In genomic region chr5:124746252-124746915, GRCh38 we compare ENCODE assay signal across 8 cellular contexts. TPM values are rescaled to one million over a fixed set of nuclear protein-coding genes. Genes with fewer than 3 reads are reported as not detected.
A peak's percentile ranks its signal among the peaks of the same experiment; 100 is the strongest.
DNase-seq lines count a peak whose midpoint lies in the region; ATAC-seq, FAIRE-seq and TF ChIP-seq lines count a peak whose summit lies in the region.

Gene ZNF608, minus strand, starts transcription at chr5:124746639. Its CDS starts 1,650 bp downstream, at chr5:124744989.

- peak within 1 kb of the TSS; percentile 97 for H3K27ac ChIP-seq in 22Rv1

- FAIRE-seq in RCC 7860 (lab: Jason Lieb, UNC): peak; percentile 87

- no peak for ATAC-seq in GM18505 (IDR thresholded peaks at IDR 0.05; ENCODE audit: unreplicated experiment)
- no peak for ATAC-seq in HG03457 (IDR thresholded peaks at IDR 0.05; ENCODE audit: unreplicated experiment)

- H3K4me1 Mint-ChIP-seq in mesothelial cell of epicardium: peaks cover 10% of the 10 kb centered on the region
- H3K4me1 Mint-ChIP-seq in activated naive CD4-positive, alpha-beta T cell treated with anti-CD3 and anti-CD28 coated beads, Interleukin-2, amount 10 ng/mL, durations not matched to agents 7 days and 5 days: peaks cover 4% of the 10 kb centered on the region

- CTCF ChIA-PET in activated naive CD4-positive, alpha-beta T cell treated with anti-CD3 and anti-CD28 coated beads, Interleukin-2, amount 10 ng/mL, durations not matched to agents 7 days and 5 days (lab: Charles Lee): no interaction called here

- H3K27ac Mint-ChIP-seq in mesothelial cell of epicardium: no peak within 1 kb of the TSS
- no peak within 1 kb of the TSS for H3K27ac Mint-ChIP-seq in activated naive CD4-positive, alpha-beta T cell treated with anti-CD3 and anti-CD28 coated beads, Interleukin-2, amount 10 ng/mL, durations not matched to agents 7 days and 5 days

- TF ChIP-seq CTCF in 22Rv1 (IDR thresholded peaks at IDR 0.05) (no peak), mesothelial cell of epicardium (IDR thresholded peaks at IDR 0.05; ENCODE audit: unreplicated experiment) (no peak)

- no peaks in the 10 kb centered on the region for H3K27me3 Mint-ChIP-seq in mesothelial cell of epicardium (ENCODE audit: low read depth)
- H3K27me3 Mint-ChIP-seq in activated naive CD4-positive, alpha-beta T cell treated with anti-CD3 and anti-CD28 coated beads, Interleukin-2, amount 10 ng/mL, durations not matched to agents 7 days and 5 days: peaks cover 6% of the 10 kb centered on the region

- DNase-seq in RCC 7860 (ENCODE audit: low spot score) (peak; percentile 83), ecto neural progenitor cell (ENCODE audit: low spot score) (peak; percentile 61), mesothelial cell of epicardium (ENCODE audit: low spot score in 2 of 2, unreplicated experiment in 2 of 2) (no peak), ureter (ENCODE audit: low spot score) (peak; percentile 49)
- no peak for DNase-seq in activated naive CD4-positive, alpha-beta T cell treated with anti-CD3 and anti-CD28 coated beads, Interleukin-2, amount 10 ng/mL, durations not matched to agents 7 days and 5 days

- no peaks in the 10 kb centered on the region for H3K9me3 Mint-ChIP-seq in mesothelial cell of epicardium
- H3K9me3 Mint-ChIP-seq in activated naive CD4-positive, alpha-beta T cell treated with anti-CD3 and anti-CD28 coated beads, Interleukin-2, amount 10 ng/mL, durations not matched to agents 7 days and 5 days: no peaks in the 10 kb centered on the region

- no peaks in the 10 kb centered on the region for H3K36me3 Mint-ChIP-seq in mesothelial cell of epicardium
- H3K36me3 Mint-ChIP-seq in activated naive CD4-positive, alpha-beta T cell treated with anti-CD3 and anti-CD28 coated beads, Interleukin-2, amount 10 ng/mL, durations not matched to agents 7 days and 5 days: peaks cover 2% of the 10 kb centered on the region

- H3K4me3 Mint-ChIP-seq in mesothelial cell of epicardium: no peak within 1 kb of the TSS
- no peak within 1 kb of the TSS for H3K4me3 Mint-ChIP-seq in activated naive CD4-positive, alpha-beta T cell treated with anti-CD3 and anti-CD28 coated beads, Interleukin-2, amount 10 ng/mL, durations not matched to agents 7 days and 5 days

- peak; percentile 24 for TF ChIP-seq POLR2A in GM18505 (IDR thresholded peaks at IDR 0.05; ENCODE audit: borderline replicate concordance, extremely low read depth, insufficient read depth, insufficient read length)

RNA-seq across cellular contexts. Expression of gene ZNF608, which starts in this region (rescaled TPM):
- total RNA-seq in mesothelial cell of epicardium (31.8 to 35.0 TPM (median 34.3 TPM) in 3 replicates), ureter (29.6 TPM)

Comparison
In these comparisons a context has a peak if more than half of its experiments do, and no peak if none do; other contexts are left out.
1. DNase-seq: peak in RCC 7860 (single experiment), ecto neural progenitor cell (single experiment) and ureter (single experiment); none in mesothelial cell of epicardium (0 of 2) and activated naive CD4-positive, alpha-beta T cell treated with anti-CD3 and anti-CD28 coated beads, Interleukin-2, amount 10 ng/mL, durations not matched to agents 7 days and 5 days (single experiment).